Comparison of ENCODE assay signal across 18 cellular contexts in the genomic region with DNA sequence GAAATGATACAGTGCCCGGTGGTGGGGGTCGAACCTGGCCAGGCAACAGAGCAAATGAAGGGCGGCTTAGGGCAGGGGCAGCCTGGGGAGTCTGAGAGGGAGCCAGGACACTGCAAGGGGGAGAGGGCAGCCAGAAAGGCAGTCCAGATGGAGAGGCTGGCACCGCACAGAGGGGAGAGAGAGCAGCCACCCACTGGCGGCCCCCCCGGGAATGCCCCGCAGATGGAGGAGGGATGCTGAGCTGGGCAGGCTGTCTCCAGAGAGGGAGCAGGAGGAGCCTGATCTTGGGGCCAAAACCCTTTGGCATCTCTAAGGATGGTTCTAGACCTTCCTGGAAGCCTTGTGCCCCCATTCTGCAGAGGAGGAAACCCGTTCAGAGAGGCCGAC.
"Had no signal": no experiment of that assay in that cellular context is flagged by ENCODE, and none has a peak within 500 bp of the region (broad histone marks: within the 10 kb centered on the region; RNA-seq: fewer than 3 reads in every experiment).

No MANE protein-coding gene starts in this region.

- H3K4me1 ChIP-seq: esophagus muscularis mucosa, gastrocnemius medialis, lower lobe of right lung had no signal

- H3K27ac ChIP-seq: epithelial cell of prostate, esophagus muscularis mucosa, gastrocnemius medialis, heart right ventricle, left ventricle myocardium inferior, lower lobe of right lung, spleen had no signal

- H3K36me3 ChIP-seq: esophagus muscularis mucosa, gastrocnemius medialis, heart right ventricle, left ventricle myocardium inferior, lower lobe of right lung, spleen had no signal

- H3K27me3 Mint-ChIP-seq: stimulated activated naive CD8-positive, alpha-beta T cell treated with anti-CD3 and anti-CD28 coated beads, Interleukin-15, amount 100 ng/mL, for 72 hours had no signal

- H3K9me3 ChIP-seq: esophagus muscularis mucosa, gastrocnemius medialis, heart right ventricle, left ventricle myocardium inferior, lower lobe of right lung, spleen had no signal

- H3K36me3 Mint-ChIP-seq: memory B cell; naive B cell; stimulated activated naive B cell treated with anti-CD40 and anti-IgM and Interleukin-4, amounts not matched to agents 10 μg/mL and 1 μg/mL and 100 μg/mL, for 72 hours had no signal

- H3K4me3 Mint-ChIP-seq: effector memory CD8-positive, alpha-beta T cell; memory B cell; nephron; stimulated activated naive B cell treated with anti-CD40 and anti-IgM and Interleukin-4, amounts not matched to agents 10 μg/mL and 1 μg/mL and 100 μg/mL, for 72 hours; stimulated activated naive CD8-positive, alpha-beta T cell treated with anti-CD3 and anti-CD28 coated beads, Interleukin-15, amount 100 ng/mL, for 72 hours had no signal

- DNase-seq: effector memory CD8-positive, alpha-beta T cell; gastrocnemius medialis; heart right ventricle; islet precursor cell; left ventricle myocardium inferior; lower lobe of right lung; naive B cell; spleen; stimulated activated CD4-positive, alpha-beta T cell treated with anti-CD3 and anti-CD28 coated beads, Interleukin-15, amount 100 ng/mL, for 24 hours; stimulated activated CD4-positive, alpha-beta T cell treated with anti-CD3 and anti-CD28 coated beads, Interleukin-1b, Interleukin-23, amount 100 ng/mL, for 48 hours; stimulated activated CD4-positive, alpha-beta T cell treated with anti-CD3 and anti-CD28 coated beads, Interleukin-4, amount 100 ng/mL, for 24 hours; stimulated activated naive B cell treated with anti-CD40 and anti-IgM and Interleukin-4, amounts not matched to agents 10 μg/mL and 1 μg/mL and 100 μg/mL, for 72 hours; stimulated activated naive CD8-positive, alpha-beta T cell treated with anti-CD3 and anti-CD28 coated beads, Interleukin-15, amount 100 ng/mL, for 72 hours had no signal

- H3K4me3 ChIP-seq: esophagus muscularis mucosa, gastrocnemius medialis, heart right ventricle, left ventricle myocardium inferior, lower lobe of right lung, spleen had no signal

- H3K27me3 ChIP-seq: heart right ventricle had no signal

- H3K9me3 Mint-ChIP-seq: effector memory CD8-positive, alpha-beta T cell; memory B cell; naive B cell; nephron; stimulated activated naive B cell treated with anti-CD40 and anti-IgM and Interleukin-4, amounts not matched to agents 10 μg/mL and 1 μg/mL and 100 μg/mL, for 72 hours; stimulated activated naive CD8-positive, alpha-beta T cell treated with anti-CD3 and anti-CD28 coated beads, Interleukin-15, amount 100 ng/mL, for 72 hours had no signal

- ATAC-seq: effector memory CD8-positive, alpha-beta T cell; gastrocnemius medialis; heart right ventricle; lower lobe of right lung; sciatic nerve; stimulated activated naive B cell treated with anti-CD40 and anti-IgM and Interleukin-4, amounts not matched to agents 10 μg/mL and 1 μg/mL and 100 μg/mL, for 72 hours; stimulated activated naive CD8-positive, alpha-beta T cell treated with anti-CD3 and anti-CD28 coated beads, Interleukin-15, amount 100 ng/mL, for 72 hours had no signal

- H3K27ac Mint-ChIP-seq: effector memory CD8-positive, alpha-beta T cell; memory B cell; stimulated activated naive B cell treated with anti-CD40 and anti-IgM and Interleukin-4, amounts not matched to agents 10 μg/mL and 1 μg/mL and 100 μg/mL, for 72 hours; stimulated activated naive CD8-positive, alpha-beta T cell treated with anti-CD3 and anti-CD28 coated beads, Interleukin-15, amount 100 ng/mL, for 72 hours had no signal
